Comparison of ENCODE assay signal across 7 cellular contexts in genomic region chr5:50969207-50970145, GRCh38.
A peak's percentile ranks its signal among the peaks of the same experiment; 100 is the strongest.
DNase-seq lines count a peak whose midpoint lies in the region; ATAC-seq and TF ChIP-seq lines count a peak whose summit lies in the region.

No MANE protein-coding gene starts in this region.

- H3K27me3 Mint-ChIP-seq in stimulated activated memory B cell treated with anti-CD40 and anti-IgM and Interleukin-4, amounts not matched to agents 10 μg/mL and 1 μg/mL and 100 μg/mL, for 72 hours, result peaks cover 67% of the 10 kb centered on the region

- H3K4me3 Mint-ChIP-seq in stimulated activated memory B cell treated with anti-CD40 and anti-IgM and Interleukin-4, amounts not matched to agents 10 μg/mL and 1 μg/mL and 100 μg/mL, for 72 hours, result peak overlapping the region; percentile 21

- no peak overlapping the region for H3K27ac ChIP-seq in HUES64 (ENCODE audit: low read depth, low read length)

- H3K36me3 Mint-ChIP-seq in stimulated activated memory B cell treated with anti-CD40 and anti-IgM and Interleukin-4, amounts not matched to agents 10 μg/mL and 1 μg/mL and 100 μg/mL, for 72 hours, result peaks cover 5% of the 10 kb centered on the region

- H3K4me3 ChIP-seq in HUES64 (ENCODE audit: low read length), result peak overlapping the region; percentile 54
- H3K4me3 ChIP-seq in WI38 (ENCODE audit: low read depth, low read length), result peak overlapping the region; percentile 57

- H3K27ac Mint-ChIP-seq in stimulated activated memory B cell treated with anti-CD40 and anti-IgM and Interleukin-4, amounts not matched to agents 10 μg/mL and 1 μg/mL and 100 μg/mL, for 72 hours, result no peak overlapping the region

- peaks cover 6% of the 10 kb centered on the region for H3K9me3 Mint-ChIP-seq in stimulated activated memory B cell treated with anti-CD40 and anti-IgM and Interleukin-4, amounts not matched to agents 10 μg/mL and 1 μg/mL and 100 μg/mL, for 72 hours

- peaks cover 35% of the 10 kb centered on the region for H3K4me1 ChIP-seq in HUES64 (ENCODE audit: insufficient read depth, low read length)

- peaks cover 73% of the 10 kb centered on the region for H3K27me3 ChIP-seq in HUES64 (ENCODE audit: insufficient read depth, low read length)

- under 1% methylated on average over 64 of the region's 64 CpGs for WGBS in HUES64

- H3K9ac ChIP-seq in HUES64 (ENCODE audit: low read depth, low read length), result peak overlapping the region; percentile 19; the same call in 1 of the 2 replicates

- H3K36me3 ChIP-seq in HUES64 (ENCODE audit: insufficient read depth, low read length), result no peaks in the 10 kb centered on the region

- no peak for ATAC-seq in stimulated activated memory B cell treated with anti-CD40 and anti-IgM and Interleukin-4, amounts not matched to agents 10 μg/mL and 1 μg/mL and 100 μg/mL, for 72 hours
- ATAC-seq in HG02642 (IDR thresholded peaks at IDR 0.05; ENCODE audit: poor library complexity, unreplicated experiment), result no peak

- H3K4me1 Mint-ChIP-seq in stimulated activated memory B cell treated with anti-CD40 and anti-IgM and Interleukin-4, amounts not matched to agents 10 μg/mL and 1 μg/mL and 100 μg/mL, for 72 hours, result peaks cover 43% of the 10 kb centered on the region

- DNase-seq in iPS-NIHi7 (ENCODE audit: extremely low spot score) (peak; percentile 43), pons (ENCODE audit: low spot score) (no peak), GM19238 (ENCODE audit: insufficient read length, low spot score) (no peak)

- TF ChIP-seq CTCF in WI38 (IDR thresholded peaks at IDR 0.05; ENCODE audit: low read depth, low read length), result no peak

- H3K9me3 ChIP-seq in HUES64 (ENCODE audit: insufficient read depth, low read depth, low read length), result no peaks in the 10 kb centered on the region
